Comparison of ENCODE assay signal across 23 cellular contexts in genomic region chr9:7173139-7173538, GRCh38.
DNase-seq lines count a peak whose midpoint lies in the region; ATAC-seq, FAIRE-seq and TF ChIP-seq lines count a peak whose summit lies in the region.
"Had no signal": no experiment of that assay in that cellular context is flagged by ENCODE, and none has a peak within 500 bp of the region (broad histone marks: within the 10 kb centered on the region; RNA-seq: fewer than 3 reads in every experiment).

No MANE protein-coding gene starts in this region.

- in situ Hi-C loops in K562 (cut with MboI): no loop called here

- no peaks in the 10 kb centered on the region for H3K27me3 Mint-ChIP-seq in CD8-positive, alpha-beta T cell (ENCODE audit: low read depth)
- H3K27me3 Mint-ChIP-seq: activated naive CD4-positive, alpha-beta T cell treated with anti-CD3 and anti-CD28 coated beads, Interleukin-2, amount 50 U/mL, for 24 hours; activated T-helper 17 cell treated with anti-CD3 and anti-CD28 coated beads, Interleukin-2, amount 50 U/mL, for 72 hours; progenitor cell of endocrine pancreas had no signal

- no peak for TF ChIP-seq CTCF in CD8-positive, alpha-beta T cell (IDR thresholded peaks at IDR 0.05)
- TF ChIP-seq CTCF in K562 (IDR thresholded peaks at IDR 0.05 in 2 of 3, conservative IDR thresholded peaks at IDR 0.05 in 1 of 3; ENCODE audit: insufficient read depth in 2 of 3, low read depth in 1 of 3, low read length in 3 of 3) (no peak), right atrium auricular region (IDR thresholded peaks at IDR 0.05) (no peak), psoas muscle (IDR thresholded peaks at IDR 0.05) (no peak), A673 (conservative IDR thresholded peaks at IDR 0.05; ENCODE audit: low read depth, low read length) (no peak)

- no peak for ATAC-seq in CD8-positive, alpha-beta T cell
- ATAC-seq in K562 (peak; percentile 35; the same call in 2 of the 3 replicates), psoas muscle (peak in 3 of 4 donors; percentile 46 to 64 (median 47)), GM21360 (IDR thresholded peaks at IDR 0.05; ENCODE audit: unreplicated experiment) (no peak)
- ATAC-seq: activated T-helper 17 cell treated with anti-CD3 and anti-CD28 coated beads, Interleukin-2, amount 50 U/mL, for 72 hours; HepG2; left lobe of liver had no signal

- H3K4me1 ChIP-seq in CD8-positive, alpha-beta T cell (ENCODE audit: insufficient read depth, low read length): no peaks in the 10 kb centered on the region
- peaks cover 0 to 6% of the 10 kb centered on the region in 2 experiments; a peak in 3 of 5 replicates for H3K4me1 ChIP-seq in K562 (replicated peaks in 1 of 2; ENCODE audit: control insufficient read depth in 2 of 2, insufficient read depth in 2 of 2, low read length in 2 of 2)
- peaks cover 0 to 15% of the 10 kb centered on the region in 2 donors for H3K4me1 ChIP-seq in right atrium auricular region
- peaks cover 26% of the 10 kb centered on the region for H3K4me1 ChIP-seq in psoas muscle
- H3K4me1 ChIP-seq in A673 (ENCODE audit: insufficient read depth, low read length, poor library complexity, severe bottlenecking): no peaks in the 10 kb centered on the region

- no peak overlapping the region for H2AFZ ChIP-seq in K562 (ENCODE audit: low read depth, low read length)

- no peaks in the 10 kb centered on the region for H3K9me1 ChIP-seq in K562 (ENCODE audit: control insufficient read depth, insufficient read depth, low read length)

- no peaks in the 10 kb centered on the region for H3K9me3 Mint-ChIP-seq in CD8-positive, alpha-beta T cell
- H3K9me3 Mint-ChIP-seq: activated naive CD4-positive, alpha-beta T cell treated with anti-CD3 and anti-CD28 coated beads, Interleukin-2, amount 50 U/mL, for 24 hours; activated T-helper 17 cell treated with anti-CD3 and anti-CD28 coated beads, Interleukin-2, amount 50 U/mL, for 72 hours had no signal

- no peak for DNase-seq in CD8-positive, alpha-beta T cell
- DNase-seq in K562 (ENCODE audit: extremely low read depth in 1 of 4, low spot score in 3 of 4) (no peak), right atrium auricular region (ENCODE audit: low spot score) (no peak), psoas muscle (no peak), A673 (ENCODE audit: low spot score) (no peak), GM12891 (ENCODE audit: insufficient read length, low spot score) (no peak)
- DNase-seq: activated CD4-positive, alpha-beta T cell treated with anti-CD3 and anti-CD28 coated beads, Interleukin-2, amount 50 U/mL, for 1 hour; aorta; C1 segment of cervical spinal cord; NCI-H1048; NCI-H187; NCI-H226; NCI-H82; substantia nigra had no signal

- no peaks in the 10 kb centered on the region for H3K4me1 Mint-ChIP-seq in CD8-positive, alpha-beta T cell (ENCODE audit: low read depth)
- H3K4me1 Mint-ChIP-seq: activated naive CD4-positive, alpha-beta T cell treated with anti-CD3 and anti-CD28 coated beads, Interleukin-2, amount 50 U/mL, for 24 hours; activated T-helper 17 cell treated with anti-CD3 and anti-CD28 coated beads, Interleukin-2, amount 50 U/mL, for 72 hours had no signal

- intact Hi-C loops in CD8-positive, alpha-beta T cell (cut with DNase I, micrococcal nuclease): no loop called here
- intact Hi-C loops in K562 (cut with micrococcal nuclease): loop anchor here (5.0 kb wide), 1 partner anchor 121 kb away; no protein-coding TSS in a partner anchor
- intact Hi-C loops in psoas muscle (cut with DNase I): no loop called here
- intact Hi-C loops in A673 (cut with micrococcal nuclease; ENCODE audit: unreplicated experiment): loop anchor here (10.0 kb wide), 2 partner anchors 162 to 258 kb away; no protein-coding TSS in a partner anchor

- H3K27me3 ChIP-seq in CD8-positive, alpha-beta T cell (ENCODE audit: insufficient read depth, low read length): no peaks in the 10 kb centered on the region
- H3K27me3 ChIP-seq in K562 (ENCODE audit: control insufficient read depth in 2 of 2, insufficient read depth in 2 of 2, low read length in 2 of 2) (no peaks in the 10 kb centered on the region), right atrium auricular region (no peaks in the 10 kb centered on the region), psoas muscle (ENCODE audit: insufficient read depth in 3 of 3, low read length in 2 of 3) (no peaks in the 10 kb centered on the region), A673 (replicated peaks; ENCODE audit: insufficient read depth, low read depth, low read length, poor library complexity) (no peaks in the 10 kb centered on the region)

- no TSS peak for BruUV-seq in K562 (replicated peaks; lab: Mats Ljungman, UMichigan)
- BruUV-seq in A673 (replicated peaks; lab: Mats Ljungman, UMichigan): no TSS peak

- H3K4me2 ChIP-seq in K562 (ENCODE audit: insufficient read depth, low read length): no peak overlapping the region

- H3K27ac Mint-ChIP-seq in CD8-positive, alpha-beta T cell: peak overlapping the region; percentile 46
- H3K27ac Mint-ChIP-seq: activated T-helper 17 cell treated with anti-CD3 and anti-CD28 coated beads, Interleukin-2, amount 50 U/mL, for 72 hours; progenitor cell of endocrine pancreas had no signal

- 87% methylated on average over 3 of the region's 3 CpGs for WGBS in K562 (ENCODE audit: insufficient coverage, low coverage, missing lambda C conversion rate)
- WGBS in psoas muscle, 3 donors: 29 to 77% (median 42%) methylated on average over 3 of the region's 3 CpGs

- TF ChIP-seq RAD21 in K562 (CRISPR knock-in tag; conservative IDR thresholded peaks at IDR 0.05 in 1 of 2, IDR thresholded peaks at IDR 0.05 in 1 of 2): no peak

- H3K27ac ChIP-seq in CD8-positive, alpha-beta T cell (ENCODE audit: low read depth, low read length): no peak overlapping the region
- no peak overlapping the region for H3K27ac ChIP-seq in K562 (ENCODE audit: extremely low read depth, low read depth, low read length)
- H3K27ac ChIP-seq in right atrium auricular region: peak overlapping the region; percentile 3 to 31
- no peak overlapping the region for H3K27ac ChIP-seq in psoas muscle
- no peak overlapping the region for H3K27ac ChIP-seq in A673 (ENCODE audit: low read depth, low read length, poor library complexity, severe bottlenecking)
- H3K27ac ChIP-seq: VCaP had no signal

- TF ChIP-seq POLR2A in K562 (conservative IDR thresholded peaks at IDR 0.05) (no peak), GM12891 (IDR thresholded peaks at IDR 0.05; ENCODE audit: low read depth, low read length) (no peak)

- H3K9ac ChIP-seq in K562 (ENCODE audit: insufficient read depth in 1 of 2, low read depth in 2 of 2, low read length in 2 of 2): no peak overlapping the region; a peak in 1 of 4 replicates

- CTCF ChIA-PET in CD8-positive, alpha-beta T cell (lab: Charles Lee): no interaction called here
- CTCF ChIA-PET in K562 (lab: Yijun Ruan, JAX; ENCODE audit: low intra/inter-chr PET ratio) (no interaction called here), A673 (lab: Charles Lee) (no interaction called here)

- POLR2A ChIA-PET in CD8-positive, alpha-beta T cell (lab: Charles Lee): no interaction called here
- POLR2A ChIA-PET in K562 (lab: Yijun Ruan, JAX) (no interaction called here), A673 (lab: Charles Lee; ENCODE audit: low non-redundant PET) (no interaction called here)

- FAIRE-seq in K562 (lab: Jason Lieb, UNC): no peak
- no peak for FAIRE-seq in GM12891 (lab: Jason Lieb, UNC)
- FAIRE-seq: D721Med, HepG2, urothelium cell line had no signal

- peaks cover 23% of the 10 kb centered on the region for H3K36me3 ChIP-seq in CD8-positive, alpha-beta T cell (ENCODE audit: insufficient read depth, low read length)
- H3K36me3 ChIP-seq in K562 (ENCODE audit: control insufficient read depth, insufficient read depth, low read length): no peaks in the 10 kb centered on the region
- H3K36me3 ChIP-seq in right atrium auricular region: no peaks in the 10 kb centered on the region
- H3K36me3 ChIP-seq in psoas muscle (ENCODE audit: insufficient read depth in 1 of 2, low read depth in 1 of 2): peaks cover 0 to 4% of the 10 kb centered on the region in 2 donors
- no peaks in the 10 kb centered on the region for H3K36me3 ChIP-seq in A673 (ENCODE audit: insufficient read depth, low read length, poor library complexity, severe bottlenecking)

- no peaks in the 10 kb centered on the region for H3K79me2 ChIP-seq in K562 (ENCODE audit: control insufficient read depth, insufficient read depth, low read length)

- no peak overlapping the region for H3K4me3 Mint-ChIP-seq in CD8-positive, alpha-beta T cell
- H3K4me3 Mint-ChIP-seq: activated naive CD4-positive, alpha-beta T cell treated with anti-CD3 and anti-CD28 coated beads, Interleukin-2, amount 50 U/mL, for 24 hours; activated T-helper 17 cell treated with anti-CD3 and anti-CD28 coated beads, Interleukin-2, amount 50 U/mL, for 72 hours had no signal

- no peaks in the 10 kb centered on the region for H3K9me3 ChIP-seq in CD8-positive, alpha-beta T cell (ENCODE audit: low read length)
- H3K9me3 ChIP-seq in K562 (replicated peaks; ENCODE audit: control insufficient read depth, insufficient read depth, low read depth, low read length) (no peaks in the 10 kb centered on the region), right atrium auricular region (no peaks in the 10 kb centered on the region), psoas muscle (no peaks in the 10 kb centered on the region), A673 (ENCODE audit: low read depth, low read length, poor library complexity, severe bottlenecking) (no peaks in the 10 kb centered on the region)

- H3K4me3 ChIP-seq in CD8-positive, alpha-beta T cell (ENCODE audit: low read depth, low read length): no peak overlapping the region
- no peak overlapping the region for H3K4me3 ChIP-seq in K562
- H3K4me3 ChIP-seq in right atrium auricular region: no peak overlapping the region
- no peak overlapping the region for H3K4me3 ChIP-seq in psoas muscle
- H3K4me3 ChIP-seq in A673 (ENCODE audit: low read depth, low read length, poor library complexity, severe bottlenecking): no peak overlapping the region

- no peaks in the 10 kb centered on the region for H4K20me1 ChIP-seq in K562 (replicated peaks; ENCODE audit: control insufficient read depth, insufficient read depth, low read length)

- peaks cover 92% of the 10 kb centered on the region for H3K36me3 Mint-ChIP-seq in CD8-positive, alpha-beta T cell

- TF ChIP-seq EP300 in K562 (IDR thresholded peaks at IDR 0.05; ENCODE audit: low read length): no peak

TF ChIP-seq in K562, 482 proteins besides CTCF, POLR2A, EP300 and RAD21 (continues in another document):
- TF ChIP-seq POLR2B (IDR thresholded peaks at IDR 0.05; ENCODE audit: low read depth, partially characterized antibody): no peak

TF ChIP-seq in GM12891, 5 proteins besides CTCF, POLR2A, EP300 and RAD21:
- no peak for TF ChIP-seq TAF1 (IDR thresholded peaks at IDR 0.05; ENCODE audit: low read depth, low read length)
- no peak for TF ChIP-seq PAX5 (IDR thresholded peaks at IDR 0.05; ENCODE audit: insufficient read depth, low read length, severe bottlenecking)
- TF ChIP-seq POU2F2 (IDR thresholded peaks at IDR 0.05; ENCODE audit: low read depth, low read length): no peak
- no peak for TF ChIP-seq POLR2AphosphoS5 (IDR thresholded peaks at IDR 0.05; ENCODE audit: low read depth, low read length)
- no peak for TF ChIP-seq SPI1 (IDR thresholded peaks at IDR 0.05; ENCODE audit: low read depth, low read length)

Comparison
In these comparisons a context has a peak if more than half of its experiments do, and no peak if none do; other contexts are left out.
1. ATAC-seq: peak in K562 (single experiment) and psoas muscle (3 of 4); none in CD8-positive, alpha-beta T cell (single experiment) and GM21360 (single experiment).
2. H3K27ac ChIP-seq: peak in right atrium auricular region (2 of 2); none in CD8-positive, alpha-beta T cell (single experiment), K562 (single experiment), psoas muscle (single experiment) and A673 (single experiment).
3. intact Hi-C loops: an anchor here in K562 (5.0 kb wide) and A673 (10.0 kb wide); none called in CD8-positive, alpha-beta T cell and psoas muscle.